Comparison of ENCODE assay signal across 20 cellular contexts in the genomic region with DNA sequence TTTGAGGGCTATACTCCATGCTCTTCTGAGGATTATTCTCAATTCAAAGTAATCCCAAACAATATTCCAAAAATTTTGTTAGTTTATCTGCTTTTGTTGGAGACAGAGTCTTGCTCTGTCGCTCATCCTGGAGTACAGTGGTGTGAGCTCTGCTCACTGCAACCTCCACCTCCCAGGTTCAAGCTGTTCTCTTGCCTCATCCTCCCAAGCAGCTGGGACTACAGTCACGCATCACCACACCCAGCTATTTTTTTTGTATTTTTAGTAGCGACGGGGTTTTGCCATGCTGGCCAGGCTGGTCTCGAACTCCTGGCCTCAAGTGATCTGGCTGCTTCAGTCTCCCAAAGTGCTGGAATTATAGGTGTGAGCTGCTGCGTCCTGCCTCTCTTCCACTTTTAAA. TPM values are rescaled to one million over a fixed set of nuclear protein-coding genes. Genes with fewer than 3 reads are reported as not detected.
DNase-seq lines count a peak whose midpoint lies in the region; ATAC-seq, FAIRE-seq and TF ChIP-seq lines count a peak whose summit lies in the region.
"Had no signal": no experiment of that assay in that cellular context is flagged by ENCODE, and none has a peak within 500 bp of the region (broad histone marks: within the 10 kb centered on the region; RNA-seq: fewer than 3 reads in every experiment).

No MANE protein-coding gene starts in this region.

- dilution Hi-C loops in keratinocyte (cut with MboI; ENCODE audit: extremely low pct_ligation_motif_present, low sequenced_read_pairs) = no loop called here

- no peak overlapping the region for H2AFZ ChIP-seq in keratinocyte (ENCODE audit: control insufficient read depth, low read length)
- no peak overlapping the region for H2AFZ ChIP-seq in HepG2 (ENCODE audit: low read length)

- no peaks in the 10 kb centered on the region for H3K9me3 ChIP-seq in cardiac muscle cell (ENCODE audit: low read depth)
- no peaks in the 10 kb centered on the region for H3K9me3 ChIP-seq in keratinocyte (ENCODE audit: control insufficient read depth, low read depth, low read length)
- no peaks in the 10 kb centered on the region for H3K9me3 ChIP-seq in HepG2 (ENCODE audit: low read length)

- peaks cover 6% of the 10 kb centered on the region for H3K36me3 ChIP-seq in cardiac muscle cell
- H3K36me3 ChIP-seq in keratinocyte (ENCODE audit: control insufficient read depth in 2 of 2, extremely low read depth in 1 of 2, insufficient read depth in 2 of 2, low read length in 2 of 2) = peaks cover 0 to 3% of the 10 kb centered on the region in 2 experiments
- no peaks in the 10 kb centered on the region; a peak in 2 of 5 replicates for H3K36me3 ChIP-seq in HepG2 (replicated peaks in 1 of 2; ENCODE audit: control insufficient read depth in 1 of 2, insufficient read depth in 2 of 2, low read length in 2 of 2)

- DNase-seq in cardiac muscle cell (ENCODE audit: low read depth in 1 of 2, low spot score in 1 of 2) (no peak), Right ventricle myocardium inferior (ENCODE audit: missing footprints) (no peak), RCC 7860 (ENCODE audit: low spot score) (no peak), keratinocyte (ENCODE audit: low read depth, low spot score) (no peak), HepG2 (ENCODE audit: low spot score) (no peak), dorsolateral prefrontal cortex (no peak), NCI-H1436 treated with DMSO at 0.1 percent for 48 hours (lab: John Stamatoyannopoulos, UW) (no peak)
- no peak for DNase-seq in stimulated activated naive B cell treated with anti-CD40 and anti-IgM and Interleukin-4, amounts not matched to agents 10 μg/mL and 1 μg/mL and 100 μg/mL, for 72 hours
- DNase-seq: activated gamma-delta T cell; anterior cingulate cortex; cerebellar nuclear complex; effector CD8-positive, alpha-beta T cell; head of caudate nucleus; naive thymus-derived CD8-positive, alpha-beta T cell; NCI-H1092; NCI-H526; SIG-M5; T-helper 1 cell had no signal

- H3K4me3 Mint-ChIP-seq in stimulated activated naive B cell treated with anti-CD40 and anti-IgM and Interleukin-4, amounts not matched to agents 10 μg/mL and 1 μg/mL and 100 μg/mL, for 72 hours = no peak overlapping the region
- H3K4me3 Mint-ChIP-seq: CD14-positive monocyte had no signal

- H3K27me3 Mint-ChIP-seq in stimulated activated naive B cell treated with anti-CD40 and anti-IgM and Interleukin-4, amounts not matched to agents 10 μg/mL and 1 μg/mL and 100 μg/mL, for 72 hours = no peaks in the 10 kb centered on the region
- H3K27me3 Mint-ChIP-seq: naive thymus-derived CD8-positive, alpha-beta T cell had no signal

- H3K27ac Mint-ChIP-seq in stimulated activated naive B cell treated with anti-CD40 and anti-IgM and Interleukin-4, amounts not matched to agents 10 μg/mL and 1 μg/mL and 100 μg/mL, for 72 hours = peak overlapping the region; percentile 14

- FAIRE-seq in RCC 7860 (lab: Jason Lieb, UNC) = peak; percentile 17
- FAIRE-seq in keratinocyte (lab: Jason Lieb, UNC) = no peak
- no peak for FAIRE-seq in HepG2 (lab: Jason Lieb, UNC)

- ATAC-seq in Right ventricle myocardium inferior (no peak), HepG2 (no peak)
- no peak for ATAC-seq in stimulated activated naive B cell treated with anti-CD40 and anti-IgM and Interleukin-4, amounts not matched to agents 10 μg/mL and 1 μg/mL and 100 μg/mL, for 72 hours (replicated peaks)
- ATAC-seq: naive thymus-derived CD8-positive, alpha-beta T cell had no signal

- H3K27ac ChIP-seq in cardiac muscle cell = peak overlapping the region; percentile 89
- no peak overlapping the region for H3K27ac ChIP-seq in keratinocyte (ENCODE audit: control insufficient read depth, insufficient read depth, low read length)
- no peak overlapping the region for H3K27ac ChIP-seq in HepG2 (ENCODE audit: extremely low read length, insufficient read depth, low read length)
- H3K27ac ChIP-seq in dorsolateral prefrontal cortex = no peak overlapping the region

- peaks cover 57 to 78% of the 10 kb centered on the region in 2 donors for H3K4me1 Mint-ChIP-seq in stimulated activated naive B cell treated with anti-CD40 and anti-IgM and Interleukin-4, amounts not matched to agents 10 μg/mL and 1 μg/mL and 100 μg/mL, for 72 hours

- H3K9me3 Mint-ChIP-seq in stimulated activated naive B cell treated with anti-CD40 and anti-IgM and Interleukin-4, amounts not matched to agents 10 μg/mL and 1 μg/mL and 100 μg/mL, for 72 hours = peaks cover 6 to 11% of the 10 kb centered on the region in 2 donors

- POLR2A ChIA-PET in HepG2 (lab: Yijun Ruan, JAX) = interaction anchor here (0.7 kb wide), 1 partner anchor 40 kb away, joined by 3 read pairs; no protein-coding TSS in a partner anchor

- no peaks in the 10 kb centered on the region for H3K9me1 ChIP-seq in keratinocyte (ENCODE audit: control insufficient read depth, extremely low read depth, insufficient read depth, low read length)

- TF ChIP-seq EP300 in HepG2 (IDR thresholded peaks at IDR 0.05; ENCODE audit: low read depth in 2 of 2, low read length in 2 of 2) (no peak), HepG2 (CRISPR knock-in tag; IDR thresholded peaks at IDR 0.05; ENCODE audit: borderline replicate concordance) (no peak)

- TF ChIP-seq POLR2A in HepG2 (IDR thresholded peaks at IDR 0.05; ENCODE audit: insufficient read depth in 1 of 2, low read depth in 2 of 2, low read length in 2 of 2) = no peak

- H3K79me2 ChIP-seq in keratinocyte (ENCODE audit: control insufficient read depth, insufficient read depth, low read length) (peaks cover 54% of the 10 kb centered on the region), HepG2 (ENCODE audit: insufficient read depth, low read length) (peaks cover 46% of the 10 kb centered on the region)

- H3K36me3 Mint-ChIP-seq in stimulated activated naive B cell treated with anti-CD40 and anti-IgM and Interleukin-4, amounts not matched to agents 10 μg/mL and 1 μg/mL and 100 μg/mL, for 72 hours = peaks cover 46 to 77% of the 10 kb centered on the region in 2 donors

- no peaks in the 10 kb centered on the region for H3K27me3 ChIP-seq in cardiac muscle cell
- no peaks in the 10 kb centered on the region for H3K27me3 ChIP-seq in keratinocyte (ENCODE audit: control insufficient read depth, extremely low read depth, insufficient read depth, low read length)
- H3K27me3 ChIP-seq in HepG2 (ENCODE audit: control insufficient read depth in 1 of 2, insufficient read depth in 2 of 2, low read length in 2 of 2) = no peaks in the 10 kb centered on the region
- H3K27me3 ChIP-seq in dorsolateral prefrontal cortex = no peaks in the 10 kb centered on the region

- 94% methylated on average over 6 of the region's 6 CpGs for WGBS in HepG2 (ENCODE audit: low lambda C conversion rate)

- intact Hi-C loops in Right ventricle myocardium inferior (cut with DNase I) = no loop called here
- intact Hi-C loops in HepG2 (cut with micrococcal nuclease; ENCODE audit: unreplicated experiment) = no loop called here
- intact Hi-C loops in dorsolateral prefrontal cortex (cut with DNase I) = no loop called here

- in situ Hi-C loops in HepG2 (cut with HindIII; ENCODE audit: extremely low pct_ligation_motif_present, low pct_unique_long_range_greater_than_20kb) = no loop called here

- no peak for TF ChIP-seq RAD21 in HepG2 (CRISPR knock-in tag; IDR thresholded peaks at IDR 0.05)

- H3K4me1 ChIP-seq in cardiac muscle cell (ENCODE audit: low read depth) = peaks cover 42% of the 10 kb centered on the region
- H3K4me1 ChIP-seq in keratinocyte (ENCODE audit: control insufficient read depth, extremely low read depth, insufficient read depth, low read length) = peaks cover 15% of the 10 kb centered on the region
- H3K4me1 ChIP-seq in HepG2 (ENCODE audit: insufficient read depth, low read length) = peaks cover 19% of the 10 kb centered on the region

- no peak for TF ChIP-seq CTCF in cardiac muscle cell (IDR thresholded peaks at IDR 0.05; ENCODE audit: low read depth, low read length)
- TF ChIP-seq CTCF in keratinocyte (optimal IDR thresholded peaks at IDR 0.05 in 1 of 3, IDR thresholded peaks at IDR 0.05 in 1 of 3, conservative IDR thresholded peaks at IDR 0.05 in 1 of 3; ENCODE audit: extremely low read depth in 1 of 3, insufficient read depth in 2 of 3, low read length in 3 of 3) = no peak
- no peak for TF ChIP-seq CTCF in HepG2 (CRISPR knock-in tag; IDR thresholded peaks at IDR 0.05)
- no peak for TF ChIP-seq CTCF in dorsolateral prefrontal cortex (IDR thresholded peaks at IDR 0.05 in 54 of 56, conservative IDR thresholded peaks at IDR 0.05 in 2 of 56; ENCODE audit: low read depth in 1 of 56, partially characterized antibody in 56 of 56)

- CTCF ChIA-PET in HepG2 (lab: Yijun Ruan, JAX; ENCODE audit: low intra/inter-chr PET ratio, low total read pairs) = no interaction called here

- H3K4me3 ChIP-seq in cardiac muscle cell (no peak overlapping the region), keratinocyte (ENCODE audit: control insufficient read depth in 2 of 3, extremely low read depth in 1 of 3, insufficient read depth in 2 of 3, low read depth in 1 of 3, low read length in 3 of 3) (no peak overlapping the region), HepG2 (replicated peaks in 1 of 3; ENCODE audit: insufficient read depth in 1 of 3, low read depth in 2 of 3, low read length in 3 of 3) (no peak overlapping the region), dorsolateral prefrontal cortex (no peak overlapping the region)
- H3K4me3 ChIP-seq: skin epidermis had no signal

- BruUV-seq in HepG2 (replicated peaks; lab: Mats Ljungman, UMichigan) = no TSS peak

- H4K20me1 ChIP-seq in keratinocyte (ENCODE audit: control insufficient read depth, extremely low read depth, insufficient read depth, low read length) (no peaks in the 10 kb centered on the region), HepG2 (ENCODE audit: insufficient read depth, low read length) (no peaks in the 10 kb centered on the region)

- H3K4me2 ChIP-seq in keratinocyte (ENCODE audit: control insufficient read depth, extremely low read depth, insufficient read depth, low read depth, low read length) = peak overlapping the region; percentile 72
- H3K4me2 ChIP-seq in HepG2 (ENCODE audit: low read depth, low read length) = no peak overlapping the region

- H3K9ac ChIP-seq in keratinocyte (ENCODE audit: control insufficient read depth, extremely low read depth, insufficient read depth, low read length) = no peak overlapping the region
- H3K9ac ChIP-seq in HepG2 (ENCODE audit: insufficient read depth, low read depth, low read length) = no peak overlapping the region

RNA-seq across cellular contexts. Expression of a gene that starts 39.1 kb away (rescaled TPM):
- total RNA-seq in cardiac muscle cell (226 and 556 TPM in 2 replicates), Right ventricle myocardium inferior (135 TPM), HepG2 (2016; rRNA removed; fragmentation: Illumina TruSeq; extraction: Trizol) (15.2 and 17.4 TPM in 2 replicates), dorsolateral prefrontal cortex (100 to 1,000 TPM in 48 of 120 experiments, 10 to 100 TPM in 72; 54.3 to 131 (median 97.1) TPM)
- polyA plus RNA-seq in cardiac muscle cell (91.7 and 168 TPM in 2 replicates), keratinocyte (17.9 to 29.9 TPM (median 27.4 TPM) in 3 replicates), HepG2 (2011; rRNA removed) (22.6 and 24.4 TPM in 2 replicates)
- 74.0 TPM for polyA plus RNA-seq in keratinocyte (2011; ENCODE audit: low read depth)
- 13.1 and 20.3 TPM in 2 replicates for polyA plus RNA-seq in keratinocyte (2011; cell fraction: cytosol; rRNA removed)
- polyA plus RNA-seq in keratinocyte (2011; cell fraction: nucleus; rRNA removed) = 45.8 and 49.1 TPM in 2 replicates
- 10.3 and 21.1 TPM in 2 replicates for polyA plus RNA-seq in keratinocyte (2012; ENCODE audit: low replicate concordance)
- polyA minus RNA-seq in keratinocyte = 25.1 to 36.2 TPM (median 35.7 TPM) in 3 replicates
- polyA minus RNA-seq in keratinocyte (2011; cell fraction: cytosol; rRNA and poly(A)+ RNA removed) = 22.4 TPM
- 32.7 and 55.1 TPM in 2 replicates for polyA minus RNA-seq in keratinocyte (2011; cell fraction: nucleus; rRNA and poly(A)+ RNA removed)
- total RNA-seq in HepG2 (2016; cell fraction: cytosol; rRNA removed; fragmentation: Illumina TruSeq; extraction: Trizol; ENCODE audit: low read depth) = 6.3 and 8.1 TPM in 2 replicates
- total RNA-seq in HepG2 (2016; cell fraction: insoluble cytoplasmic fraction; rRNA removed; fragmentation: Illumina TruSeq; extraction: Trizol) = 13.7 and 16.9 TPM in 2 replicates
- total RNA-seq in HepG2 (2016; cell fraction: membrane; rRNA removed; fragmentation: Illumina TruSeq; extraction: Trizol) = 13.4 and 13.7 TPM in 2 replicates
- total RNA-seq in HepG2 (2016; cell fraction: nucleus; rRNA removed; fragmentation: Illumina TruSeq; extraction: Trizol) = 30.8 and 34.3 TPM in 2 replicates
- polyA plus RNA-seq in HepG2 (2011; cell fraction: cytosol; rRNA removed) = 11.8 and 13.2 TPM in 2 replicates
- 27.9 and 28.7 TPM in 2 replicates for polyA plus RNA-seq in HepG2 (2011; cell fraction: nucleus; rRNA removed)
- 15.6 and 16.9 TPM in 2 replicates for polyA plus RNA-seq in HepG2 (2012)
- polyA plus RNA-seq in HepG2 (2016; cell fraction: cytosol; fragmentation: Illumina TruSeq; extraction: Trizol; ENCODE audit: low read depth) = 2.1 and 3.3 TPM in 2 replicates
- 12.7 and 14.3 TPM in 2 replicates for polyA plus RNA-seq in HepG2 (2016; cell fraction: insoluble cytoplasmic fraction; fragmentation: Illumina TruSeq; extraction: Trizol; ENCODE audit: low read depth)
- 4.4 and 4.7 TPM in 2 replicates for polyA plus RNA-seq in HepG2 (2016; cell fraction: membrane; fragmentation: Illumina TruSeq; extraction: Trizol; ENCODE audit: low read depth)
- 18.7 and 22.5 TPM in 2 replicates for polyA plus RNA-seq in HepG2 (2016; cell fraction: nucleus; fragmentation: Illumina TruSeq; extraction: Trizol; ENCODE audit: insufficient read depth, low read depth)
- polyA minus RNA-seq in HepG2 (2011; rRNA and poly(A)+ RNA removed; ENCODE audit: low replicate concordance) = 37.1 and 44.8 TPM in 2 replicates
- polyA minus RNA-seq in HepG2 (2011; cell fraction: cytosol; rRNA and poly(A)+ RNA removed) = 18.9 and 22.9 TPM in 2 replicates
- 73.7 and 74.0 TPM in 2 replicates for polyA minus RNA-seq in HepG2 (2011; cell fraction: nucleus; rRNA and poly(A)+ RNA removed)
